2 cellular contexts compared by ENCODE assay signal in the genomic region with DNA sequence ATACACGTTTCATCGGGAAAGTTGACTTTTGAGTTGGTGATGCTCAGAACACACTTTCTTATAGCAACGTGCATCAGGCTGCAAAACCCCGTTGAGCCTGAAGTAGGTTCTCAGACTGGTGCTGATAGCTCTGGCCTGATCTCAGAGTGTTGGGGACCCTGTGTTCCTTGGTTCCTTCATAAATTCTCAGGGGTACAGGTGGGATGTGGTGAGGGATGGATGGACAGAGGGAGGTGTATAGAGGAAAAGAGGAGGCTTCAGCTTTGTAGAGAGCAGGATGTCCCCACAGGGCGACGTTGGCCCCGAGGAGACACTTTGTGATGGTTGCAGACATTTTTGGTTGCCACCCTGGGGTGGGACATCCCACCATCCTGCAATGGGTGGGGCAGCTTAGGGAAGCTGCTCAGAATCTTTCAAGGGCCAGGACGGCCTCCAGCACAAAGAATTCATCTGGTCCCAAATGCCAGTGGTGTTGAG.
TF ChIP-seq lines count a peak whose summit lies in the region.

No MANE protein-coding gene starts in this region.

TF ChIP-seq in HepG2, 621 proteins besides CTCF, POLR2A, EP300 and RAD21:
- TF ChIP-seq SAFB2 (CRISPR knock-in tag; IDR thresholded peaks at IDR 0.05; ENCODE audit: borderline replicate concordance, low read depth) (no peak), KDM2A (CRISPR knock-in tag; IDR thresholded peaks at IDR 0.05; ENCODE audit: borderline replicate concordance, low read depth) (no peak), SIN3B (IDR thresholded peaks at IDR 0.05; ENCODE audit: low read length) (no peak), ZNF510 (CRISPR knock-in tag; IDR thresholded peaks at IDR 0.05; ENCODE audit: low read depth) (no peak), NFKBIZ (CRISPR knock-in tag; IDR thresholded peaks at IDR 0.05) (no peak), ZNF441 (CRISPR knock-in tag; IDR thresholded peaks at IDR 0.05; ENCODE audit: borderline replicate concordance) (no peak), IKZF1 (IDR thresholded peaks at IDR 0.05) (no peak), RAD51 (IDR thresholded peaks at IDR 0.05; ENCODE audit: borderline replicate concordance) (no peak), NAIF1 (CRISPR knock-in tag; IDR thresholded peaks at IDR 0.05; ENCODE audit: borderline replicate concordance) (no peak), HDAC6 (IDR thresholded peaks at IDR 0.05; ENCODE audit: low read depth, low read length) (no peak), NFYC (CRISPR knock-in tag; IDR thresholded peaks at IDR 0.05) (no peak), PCBP1 (IDR thresholded peaks at IDR 0.05; ENCODE audit: borderline replicate concordance, low read depth, low read length) (no peak), TAF1 (CRISPR knock-in tag; IDR thresholded peaks at IDR 0.05) (no peak)
- TF ChIP-seq, protein P1, sequence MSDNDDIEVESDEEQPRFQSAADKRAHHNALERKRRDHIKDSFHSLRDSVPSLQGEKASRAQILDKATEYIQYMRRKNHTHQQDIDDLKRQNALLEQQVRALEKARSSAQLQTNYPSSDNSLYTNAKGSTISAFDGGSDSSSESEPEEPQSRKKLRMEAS (IDR thresholded peaks at IDR 0.05) = no peak
- TF ChIP-seq, protein P2, sequence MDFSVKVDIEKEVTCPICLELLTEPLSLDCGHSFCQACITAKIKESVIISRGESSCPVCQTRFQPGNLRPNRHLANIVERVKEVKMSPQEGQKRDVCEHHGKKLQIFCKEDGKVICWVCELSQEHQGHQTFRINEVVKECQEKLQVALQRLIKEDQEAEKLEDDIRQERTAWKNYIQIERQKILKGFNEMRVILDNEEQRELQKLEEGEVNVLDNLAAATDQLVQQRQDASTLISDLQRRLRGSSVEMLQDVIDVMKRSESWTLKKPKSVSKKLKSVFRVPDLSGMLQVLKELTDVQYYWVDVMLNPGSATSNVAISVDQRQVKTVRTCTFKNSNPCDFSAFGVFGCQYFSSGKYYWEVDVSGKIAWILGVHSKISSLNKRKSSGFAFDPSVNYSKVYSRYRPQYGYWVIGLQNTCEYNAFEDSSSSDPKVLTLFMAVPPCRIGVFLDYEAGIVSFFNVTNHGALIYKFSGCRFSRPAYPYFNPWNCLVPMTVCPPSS (IDR thresholded peaks at IDR 0.05) = no peak
- TF ChIP-seq, protein P3, sequence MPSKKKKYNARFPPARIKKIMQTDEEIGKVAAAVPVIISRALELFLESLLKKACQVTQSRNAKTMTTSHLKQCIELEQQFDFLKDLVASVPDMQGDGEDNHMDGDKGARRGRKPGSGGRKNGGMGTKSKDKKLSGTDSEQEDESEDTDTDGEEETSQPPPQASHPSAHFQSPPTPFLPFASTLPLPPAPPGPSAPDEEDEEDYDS (CRISPR knock-in tag; IDR thresholded peaks at IDR 0.05) = no peak

TF ChIP-seq in GM23338, 12 proteins besides CTCF, POLR2A, EP300 and RAD21:
- TF ChIP-seq EZH2phosphoT487 (IDR thresholded peaks at IDR 0.05; ENCODE audit: unreplicated experiment) = no peak
- TF ChIP-seq POLR2AphosphoS5 (IDR thresholded peaks at IDR 0.05; ENCODE audit: low read depth) = no peak
- no peak for TF ChIP-seq JUNB (IDR thresholded peaks at IDR 0.05; ENCODE audit: unreplicated experiment)
- TF ChIP-seq, protein P4, sequence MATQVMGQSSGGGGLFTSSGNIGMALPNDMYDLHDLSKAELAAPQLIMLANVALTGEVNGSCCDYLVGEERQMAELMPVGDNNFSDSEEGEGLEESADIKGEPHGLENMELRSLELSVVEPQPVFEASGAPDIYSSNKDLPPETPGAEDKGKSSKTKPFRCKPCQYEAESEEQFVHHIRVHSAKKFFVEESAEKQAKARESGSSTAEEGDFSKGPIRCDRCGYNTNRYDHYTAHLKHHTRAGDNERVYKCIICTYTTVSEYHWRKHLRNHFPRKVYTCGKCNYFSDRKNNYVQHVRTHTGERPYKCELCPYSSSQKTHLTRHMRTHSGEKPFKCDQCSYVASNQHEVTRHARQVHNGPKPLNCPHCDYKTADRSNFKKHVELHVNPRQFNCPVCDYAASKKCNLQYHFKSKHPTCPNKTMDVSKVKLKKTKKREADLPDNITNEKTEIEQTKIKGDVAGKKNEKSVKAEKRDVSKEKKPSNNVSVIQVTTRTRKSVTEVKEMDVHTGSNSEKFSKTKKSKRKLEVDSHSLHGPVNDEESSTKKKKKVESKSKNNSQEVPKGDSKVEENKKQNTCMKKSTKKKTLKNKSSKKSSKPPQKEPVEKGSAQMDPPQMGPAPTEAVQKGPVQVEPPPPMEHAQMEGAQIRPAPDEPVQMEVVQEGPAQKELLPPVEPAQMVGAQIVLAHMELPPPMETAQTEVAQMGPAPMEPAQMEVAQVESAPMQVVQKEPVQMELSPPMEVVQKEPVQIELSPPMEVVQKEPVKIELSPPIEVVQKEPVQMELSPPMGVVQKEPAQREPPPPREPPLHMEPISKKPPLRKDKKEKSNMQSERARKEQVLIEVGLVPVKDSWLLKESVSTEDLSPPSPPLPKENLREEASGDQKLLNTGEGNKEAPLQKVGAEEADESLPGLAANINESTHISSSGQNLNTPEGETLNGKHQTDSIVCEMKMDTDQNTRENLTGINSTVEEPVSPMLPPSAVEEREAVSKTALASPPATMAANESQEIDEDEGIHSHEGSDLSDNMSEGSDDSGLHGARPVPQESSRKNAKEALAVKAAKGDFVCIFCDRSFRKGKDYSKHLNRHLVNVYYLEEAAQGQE (IDR thresholded peaks at IDR 0.05; ENCODE audit: unreplicated experiment) = no peak
- no peak for TF ChIP-seq EZH2 (IDR thresholded peaks at IDR 0.05; ENCODE audit: low read depth, unreplicated experiment)
- TF ChIP-seq NANOG (IDR thresholded peaks at IDR 0.05; ENCODE audit: borderline replicate concordance) = no peak
